1 cellular context compared by ENCODE assay signal in the genomic region with DNA sequence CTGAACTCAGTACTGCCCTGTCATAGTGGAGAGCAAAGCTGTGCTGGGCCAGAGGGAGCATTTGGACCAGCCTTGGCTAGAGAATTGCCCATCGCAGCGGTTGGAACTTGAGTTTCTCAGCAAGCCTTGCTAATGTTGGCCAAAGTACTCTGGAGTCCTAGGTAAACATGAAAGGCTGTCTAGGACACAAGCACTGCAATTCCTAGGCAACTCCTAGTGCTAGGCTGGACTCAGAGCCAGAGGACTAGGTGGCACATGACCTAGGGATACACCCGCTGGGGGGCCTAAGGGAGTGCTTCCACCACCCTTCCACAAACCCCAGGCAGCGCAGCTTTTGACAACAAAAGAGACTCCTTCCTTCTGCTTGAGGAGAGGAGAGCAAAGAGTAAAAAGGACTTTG.
TF ChIP-seq lines count a peak whose summit lies in the region.

No MANE protein-coding gene starts in this region.

TF ChIP-seq in endothelial cell of umbilical vein, 7 proteins besides CTCF, POLR2A, EP300 and RAD21 (continued from another document):
- TF ChIP-seq GATA2 (IDR thresholded peaks at IDR 0.05; ENCODE audit: insufficient read depth, insufficient read length, low read depth, low read length), result no peak
TF ChIP-seq in endothelial cell of umbilical vein: peak in this region for 0.
